ENCODE assay signal across 2 cellular contexts in genomic region chr9:38399191-38399590, GRCh38. TPM values are rescaled to one million over a fixed set of nuclear protein-coding genes. Genes with fewer than 3 reads are reported as not detected.
"Had no signal": no experiment of that assay in that cellular context is flagged by ENCODE, and none has a peak within 500 bp of the region (broad histone marks: within the 10 kb centered on the region; RNA-seq: fewer than 3 reads in every experiment).

No MANE protein-coding gene starts in this region.

RNA-seq across cellular contexts. Expression of gene IGFBPL1, which starts 25.1 kb away (rescaled TPM):
- total RNA-seq: HFFc6, IMR-90 had no signal
- polyA plus RNA-seq: IMR-90 had no signal
